18 cellular contexts compared by ENCODE assay signal in the genomic region with DNA sequence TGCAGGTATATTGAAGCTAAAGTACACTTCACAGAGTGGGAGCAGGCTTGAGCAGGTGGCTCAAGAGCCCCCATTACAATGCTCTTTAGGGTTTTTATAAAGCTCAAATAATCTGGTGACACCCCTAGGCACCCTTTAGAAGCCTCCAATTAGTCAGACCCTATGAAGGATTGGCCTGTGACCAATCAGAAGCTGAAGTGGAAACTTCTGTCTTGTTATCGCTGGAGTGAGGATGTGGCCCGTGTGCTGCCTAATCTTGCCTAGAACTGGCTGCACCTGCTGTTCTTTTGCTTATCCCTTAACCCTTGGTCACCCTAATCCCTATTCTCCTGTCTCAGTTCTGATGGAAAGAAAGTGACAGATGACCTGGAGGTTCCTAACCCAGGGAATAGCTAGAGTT.
"Had no signal": no experiment of that assay in that cellular context is flagged by ENCODE, and none has a peak within 500 bp of the region (broad histone marks: within the 10 kb centered on the region; RNA-seq: fewer than 3 reads in every experiment).

No MANE protein-coding gene starts in this region.

- H3K27me3 ChIP-seq: heart left ventricle, right atrium auricular region, suprapubic skin had no signal

- H3K36me3 Mint-ChIP-seq: activated CD4-positive, alpha-beta memory T cell treated with anti-CD3 and anti-CD28 coated beads for 36 hours had no signal

- H3K27ac Mint-ChIP-seq: activated CD4-positive, alpha-beta memory T cell treated with anti-CD3 and anti-CD28 coated beads for 36 hours; activated T-cell treated with anti-CD3 and anti-CD28 coated beads, Interleukin-2, amount 50 U/mL, for 72 hours; nephron progenitor cell had no signal

- H3K4me3 Mint-ChIP-seq: activated CD4-positive, alpha-beta memory T cell treated with anti-CD3 and anti-CD28 coated beads for 36 hours; activated T-cell treated with anti-CD3 and anti-CD28 coated beads, Interleukin-2, amount 50 U/mL, for 72 hours; effector memory CD8-positive, alpha-beta T cell; nephron progenitor cell had no signal

- H3K36me3 ChIP-seq: heart left ventricle, right atrium auricular region, suprapubic skin had no signal

- H3K27ac ChIP-seq: epithelial cell of prostate, heart left ventricle, right atrium auricular region, skin epidermis, suprapubic skin had no signal

- H3K4me3 ChIP-seq: heart left ventricle, right atrium auricular region, skin epidermis, suprapubic skin had no signal

- ATAC-seq: effector memory CD8-positive, alpha-beta T cell; heart left ventricle had no signal

- H3K9me3 ChIP-seq: heart left ventricle, right atrium auricular region, suprapubic skin had no signal

- H3K27me3 Mint-ChIP-seq: activated CD4-positive, alpha-beta memory T cell treated with anti-CD3 and anti-CD28 coated beads for 36 hours had no signal

- H3K9me3 Mint-ChIP-seq: activated CD4-positive, alpha-beta memory T cell treated with anti-CD3 and anti-CD28 coated beads for 36 hours; activated T-cell treated with anti-CD3 and anti-CD28 coated beads, Interleukin-2, amount 50 U/mL, for 72 hours; effector memory CD8-positive, alpha-beta T cell; nephron progenitor cell had no signal

- DNase-seq: activated CD4-positive, alpha-beta memory T cell treated with anti-CD3 and anti-CD28 coated beads for 36 hours; activated CD4-positive, alpha-beta T cell treated with anti-CD3 and anti-CD28 coated beads for 1 hour; activated naive CD4-positive, alpha-beta T cell treated with Interleukin-2 at 50 U/mL for 16 hours; activated T-cell treated with anti-CD3 and anti-CD28 coated beads, Interleukin-2, amount 50 U/mL, for 72 hours; dermis blood vessel endothelial cell; effector memory CD8-positive, alpha-beta T cell; nephron progenitor cell; occipital lobe; stimulated activated CD4-positive, alpha-beta T cell treated with anti-CD3 and anti-CD28 coated beads, Interleukin-15, amount 100 ng/mL, for 24 hours; stimulated activated CD4-positive, alpha-beta T cell treated with anti-CD3 and anti-CD28 coated beads, Interleukin-4, amount 100 ng/mL, for 1 hour; stimulated activated CD8-positive, alpha-beta memory T cell treated with anti-CD3 and anti-CD28 coated beads, Interleukin-4, amount 100 ng/mL, for 48 hours; stimulated activated naive CD4-positive, alpha-beta T cell treated with Interleukin-2 at 50 U/mL for 16 hours; trophoblast cell had no signal
